17 cellular contexts compared by ENCODE assay signal in genomic region chrX:135454816-135455215, GRCh38. TPM values are rescaled to one million over a fixed set of nuclear protein-coding genes. Genes with fewer than 3 reads are reported as not detected.
DNase-seq lines count a peak whose midpoint lies in the region; ATAC-seq and TF ChIP-seq lines count a peak whose summit lies in the region.
"Had no signal": no experiment of that assay in that cellular context is flagged by ENCODE, and none has a peak within 500 bp of the region (broad histone marks: within the 10 kb centered on the region; RNA-seq: fewer than 3 reads in every experiment).

No MANE protein-coding gene starts in this region.

- TF ChIP-seq CTCF in heart right ventricle (IDR thresholded peaks at IDR 0.05): no peak
- TF ChIP-seq CTCF in left ventricle myocardium inferior (IDR thresholded peaks at IDR 0.05; ENCODE audit: borderline replicate concordance): no peak
- TF ChIP-seq CTCF in WTC11 (IDR thresholded peaks at IDR 0.05): no peak
- TF ChIP-seq CTCF in fibroblast of pulmonary artery (IDR thresholded peaks at IDR 0.05; ENCODE audit: low read length, missing control alignments): no peak
- no peak for TF ChIP-seq CTCF in mesothelial cell of epicardium (IDR thresholded peaks at IDR 0.05; ENCODE audit: unreplicated experiment)
- no peak for TF ChIP-seq CTCF in upper lobe of right lung (IDR thresholded peaks at IDR 0.05)

- intact Hi-C loops in heart right ventricle (cut with DNase I) (no loop called here), left ventricle myocardium inferior (cut with micrococcal nuclease) (no loop called here), upper lobe of right lung (cut with DNase I) (no loop called here)

- peak overlapping the region in 3 of 10 donors; percentile 9 to 39 (median 16) for H3K27ac ChIP-seq in heart right ventricle
- no peak overlapping the region for H3K27ac ChIP-seq in left ventricle myocardium inferior (replicated peaks)
- H3K27ac ChIP-seq in upper lobe of right lung: no peak overlapping the region
- H3K27ac ChIP-seq: 22Rv1 had no signal

- H3K4me1 ChIP-seq in heart right ventricle (peaks cover 0 to 18% (median 0%) of the 10 kb centered on the region in 9 donors), left ventricle myocardium inferior (peaks cover 9% of the 10 kb centered on the region), upper lobe of right lung (no peaks in the 10 kb centered on the region)

- WGBS in heart right ventricle, 2 donors: 16 to 19% methylated on average over 4 of the region's 4 CpGs

- H3K36me3 Mint-ChIP-seq in WTC11 (peaks cover 9% of the 10 kb centered on the region; the same call in 1 of the 2 replicates), mesothelial cell of epicardium (no peaks in the 10 kb centered on the region)
- H3K36me3 Mint-ChIP-seq in activated CD4-positive, alpha-beta memory T cell treated with anti-CD3 and anti-CD28 coated beads, Interleukin-2, amount 10 ng/mL, durations not matched to agents 7 days and 5 days (ENCODE audit: low read depth): no peaks in the 10 kb centered on the region
- H3K36me3 Mint-ChIP-seq: CD14-positive monocyte; CD8-positive, alpha-beta T cell had no signal

- CTCF ChIA-PET in WTC11 (lab: Charles Lee): interaction anchor here (0.8 to 2.1 kb wide), 5 partner anchors 9 to 30 kb away, joined by 3 to 11 read pairs (median 6); no protein-coding TSS in a partner anchor
- CTCF ChIA-PET in activated CD4-positive, alpha-beta memory T cell treated with anti-CD3 and anti-CD28 coated beads, Interleukin-2, amount 10 ng/mL, durations not matched to agents 7 days and 5 days (lab: Charles Lee): no interaction called here

- peak in 5 of 8 donors; percentile 30 to 54 (median 38) for ATAC-seq in heart right ventricle
- ATAC-seq in WTC11: peak; percentile 60; the same call in 1 of the 2 replicates
- no peak for ATAC-seq in upper lobe of right lung
- no peak for ATAC-seq in GM19328 (IDR thresholded peaks at IDR 0.05; ENCODE audit: unreplicated experiment)
- ATAC-seq: CD8-positive, alpha-beta T cell; HCT116 had no signal

- H3K27me3 Mint-ChIP-seq in WTC11 (ENCODE audit: low read depth): 0 out of 2 replicates have a peak, but pooled peaks cover 4% of the 10 kb centered on the region
- no peaks in the 10 kb centered on the region for H3K27me3 Mint-ChIP-seq in mesothelial cell of epicardium (ENCODE audit: low read depth)
- peaks cover 4% of the 10 kb centered on the region for H3K27me3 Mint-ChIP-seq in activated CD4-positive, alpha-beta memory T cell treated with anti-CD3 and anti-CD28 coated beads, Interleukin-2, amount 10 ng/mL, durations not matched to agents 7 days and 5 days

- no peak overlapping the region for H3K4me3 Mint-ChIP-seq in WTC11
- no peak overlapping the region for H3K4me3 Mint-ChIP-seq in mesothelial cell of epicardium
- H3K4me3 Mint-ChIP-seq in activated CD4-positive, alpha-beta memory T cell treated with anti-CD3 and anti-CD28 coated beads, Interleukin-2, amount 10 ng/mL, durations not matched to agents 7 days and 5 days: no peak overlapping the region
- H3K4me3 Mint-ChIP-seq: CD14-positive monocyte; CD8-positive, alpha-beta T cell had no signal

- H3K27me3 ChIP-seq in heart right ventricle (peaks cover 0 to 3% (median 0%) of the 10 kb centered on the region in 7 donors), left ventricle myocardium inferior (ENCODE audit: low read depth) (no peaks in the 10 kb centered on the region), upper lobe of right lung (no peaks in the 10 kb centered on the region)

- POLR2A ChIA-PET in WTC11 (lab: Charles Lee): no interaction called here
- POLR2A ChIA-PET in activated CD4-positive, alpha-beta memory T cell treated with anti-CD3 and anti-CD28 coated beads, Interleukin-2, amount 10 ng/mL, durations not matched to agents 7 days and 5 days (lab: Charles Lee): no interaction called here

- no peak overlapping the region for H3K4me3 ChIP-seq in heart right ventricle
- H3K4me3 ChIP-seq in left ventricle myocardium inferior: no peak overlapping the region
- no peak overlapping the region for H3K4me3 ChIP-seq in fibroblast of pulmonary artery (replicated peaks; ENCODE audit: low read depth, low read length)
- no peak overlapping the region for H3K4me3 ChIP-seq in upper lobe of right lung

- H3K4me1 Mint-ChIP-seq in WTC11 (peaks cover 22% of the 10 kb centered on the region), mesothelial cell of epicardium (peaks cover 4% of the 10 kb centered on the region)
- no peaks in the 10 kb centered on the region for H3K4me1 Mint-ChIP-seq in activated CD4-positive, alpha-beta memory T cell treated with anti-CD3 and anti-CD28 coated beads, Interleukin-2, amount 10 ng/mL, durations not matched to agents 7 days and 5 days
- H3K4me1 Mint-ChIP-seq: CD14-positive monocyte had no signal

- H3K36me3 ChIP-seq in heart right ventricle (no peaks in the 10 kb centered on the region), left ventricle myocardium inferior (no peaks in the 10 kb centered on the region), upper lobe of right lung (no peaks in the 10 kb centered on the region)

- H3K9me3 Mint-ChIP-seq in WTC11 (peaks cover 15% of the 10 kb centered on the region), mesothelial cell of epicardium (peaks cover 45% of the 10 kb centered on the region)
- no peaks in the 10 kb centered on the region for H3K9me3 Mint-ChIP-seq in activated CD4-positive, alpha-beta memory T cell treated with anti-CD3 and anti-CD28 coated beads, Interleukin-2, amount 10 ng/mL, durations not matched to agents 7 days and 5 days

- H3K9me3 ChIP-seq in heart right ventricle (peaks cover 0 to 17% (median 0%) of the 10 kb centered on the region in 11 donors), left ventricle myocardium inferior (replicated peaks) (peaks cover 18% of the 10 kb centered on the region), upper lobe of right lung (no peaks in the 10 kb centered on the region)

- DNase-seq in heart right ventricle (peak in 1 of 2 donors; percentile 18), left ventricle myocardium inferior (no peak), WTC11 (ENCODE audit: low spot score) (no peak), fibroblast of pulmonary artery (ENCODE audit: low read depth) (peak; percentile 10), mesothelial cell of epicardium (ENCODE audit: low spot score in 2 of 2, unreplicated experiment in 2 of 2) (no peak), upper lobe of right lung (no peak)
- no peak for DNase-seq in activated CD4-positive, alpha-beta memory T cell treated with anti-CD3 and anti-CD28 coated beads, Interleukin-2, amount 10 ng/mL, durations not matched to agents 7 days and 5 days
- DNase-seq: CD8-positive, alpha-beta T cell; COR-L47; DMS153; DMS79 treated with DMSO at 0.1 percent for 48 hours; EL; GDM1 had no signal

- H3K27ac Mint-ChIP-seq in WTC11: no peak overlapping the region
- H3K27ac Mint-ChIP-seq in mesothelial cell of epicardium: peak overlapping the region; percentile 76
- no peak overlapping the region for H3K27ac Mint-ChIP-seq in activated CD4-positive, alpha-beta memory T cell treated with anti-CD3 and anti-CD28 coated beads, Interleukin-2, amount 10 ng/mL, durations not matched to agents 7 days and 5 days
- H3K27ac Mint-ChIP-seq: CD14-positive monocyte; CD8-positive, alpha-beta T cell had no signal

TF ChIP-seq in WTC11, 78 proteins besides CTCF, POLR2A, EP300 and RAD21:
- TF ChIP-seq USF2 (CRISPR knock-in tag; IDR thresholded peaks at IDR 0.05) (no peak), IRF1 (CRISPR knock-in tag; IDR thresholded peaks at IDR 0.05) (no peak), KAT7 (CRISPR knock-in tag; IDR thresholded peaks at IDR 0.05; ENCODE audit: borderline replicate concordance) (no peak), TEAD4 (CRISPR knock-in tag; IDR thresholded peaks at IDR 0.05) (no peak), RELA (CRISPR knock-in tag; IDR thresholded peaks at IDR 0.05; ENCODE audit: borderline replicate concordance) (no peak)

RNA-seq across cellular contexts. Expression of gene SMIM10L2A, which starts 33.1 kb away (rescaled TPM):
- total RNA-seq in heart right ventricle: 1 to 10 TPM in 7 of 10 donors, under 1 TPM in 3; 0.58 to 2.5 (median 1.6) TPM
- polyA plus RNA-seq in heart right ventricle: 1 to 10 TPM in 1 of 2 donors, under 1 TPM in 1; 0.38 to 1.1 TPM
- 0.82 TPM for total RNA-seq in left ventricle myocardium inferior
- 4.5 to 4.8 TPM (median 4.7 TPM) in 3 replicates for total RNA-seq in WTC11 (2021)
- 7.8 to 8.7 TPM (median 7.8 TPM) in 3 replicates for total RNA-seq in mesothelial cell of epicardium
- 2.0 TPM for total RNA-seq in upper lobe of right lung
- total RNA-seq in activated CD4-positive, alpha-beta memory T cell treated with anti-CD3 and anti-CD28 coated beads, Interleukin-2, amount 10 ng/mL, durations not matched to agents 7 days and 5 days: under 1 TPM; 0.33 to 0.45 TPM
- polyA plus RNA-seq: CD14-positive monocyte had no signal

Comparison
In these comparisons a context has a peak if more than half of its experiments do, and no peak if none do; other contexts are left out.
1. ATAC-seq: peak in heart right ventricle (5 of 8) and WTC11 (single experiment); none in upper lobe of right lung (single experiment) and GM19328 (single experiment).